Comparison of ENCODE assay signal across 23 cellular contexts in genomic region chr13:112668924-112669323, GRCh38. TPM values are rescaled to one million over a fixed set of nuclear protein-coding genes. Genes with fewer than 3 reads are reported as not detected.
DNase-seq lines count a peak whose midpoint lies in the region; ATAC-seq and TF ChIP-seq lines count a peak whose summit lies in the region.
"Had no signal": no experiment of that assay in that cellular context is flagged by ENCODE, and none has a peak within 500 bp of the region (broad histone marks: within the 10 kb centered on the region; RNA-seq: fewer than 3 reads in every experiment).

No MANE protein-coding gene starts in this region.

- no peaks in the 10 kb centered on the region for H3K9me3 ChIP-seq in stomach
- H3K9me3 ChIP-seq: A549, BE2C, SK-N-SH had no signal

- H2AFZ ChIP-seq in GM23338, result 0 out of 2 replicates have a peak overlapping the region, but pooled peaks have one; percentile 12
- H2AFZ ChIP-seq: GM23248 had no signal

- H3K79me2 ChIP-seq in GM23338 (replicated peaks; ENCODE audit: insufficient read depth), result no peaks in the 10 kb centered on the region

- no peaks in the 10 kb centered on the region; the same call in 1 of the 2 replicates for H3F3A ChIP-seq in GM23338 (replicated peaks; ENCODE audit: low read depth)

- 86 to 90% (median 87%) methylated on average over 13 of the region's 13 CpGs for WGBS in stomach, 5 donors

- ATAC-seq in GM23338, result peak; percentile 65
- no peak for ATAC-seq in stimulated activated memory B cell treated with anti-CD40 and anti-IgM and Interleukin-4, amounts not matched to agents 10 μg/mL and 1 μg/mL and 100 μg/mL, for 72 hours
- ATAC-seq in HG03280 (IDR thresholded peaks at IDR 0.05; ENCODE audit: unreplicated experiment), result no peak
- ATAC-seq: A549, HCT116, Panc1 had no signal

- DNase-seq in GM23338 (ENCODE audit: low spot score), result no peak
- peak; percentile 34 for DNase-seq in ecto neural progenitor cell (ENCODE audit: low spot score)
- peak; percentile 57 for DNase-seq in mesenteric fat pad (ENCODE audit: low spot score)
- DNase-seq in stomach, result peak; percentile 21
- no peak for DNase-seq in SW 1271 (lab: John Stamatoyannopoulos, UW)
- DNase-seq: BE2C, DMS79 treated with DMSO at 0.1 percent for 48 hours, GM23248, IMR-90, NCI-H1105, NCI-H146, NCI-H2029 treated with DMSO at 0.1 percent for 48 hours, NCI-H345, NCI-H524, NCI-H82, SIG-M5, SK-N-SH had no signal

- TF ChIP-seq POLR2A in stomach (IDR thresholded peaks at IDR 0.05), result no peak

- H3K9me3 Mint-ChIP-seq in GM23338, result no peaks in the 10 kb centered on the region
- no peaks in the 10 kb centered on the region for H3K9me3 Mint-ChIP-seq in stimulated activated memory B cell treated with anti-CD40 and anti-IgM and Interleukin-4, amounts not matched to agents 10 μg/mL and 1 μg/mL and 100 μg/mL, for 72 hours

- H3K27me3 ChIP-seq in GM23338 (ENCODE audit: insufficient read depth) (no peaks in the 10 kb centered on the region), stomach (peaks cover 0 to 21% (median 0%) of the 10 kb centered on the region in 3 donors)
- H3K27me3 ChIP-seq: BE2C had no signal

- no peak overlapping the region for H3K27ac Mint-ChIP-seq in GM23338
- H3K27ac Mint-ChIP-seq in stimulated activated memory B cell treated with anti-CD40 and anti-IgM and Interleukin-4, amounts not matched to agents 10 μg/mL and 1 μg/mL and 100 μg/mL, for 72 hours, result no peak overlapping the region

- peaks cover 16% of the 10 kb centered on the region for H3K4me1 Mint-ChIP-seq in GM23338
- H3K4me1 Mint-ChIP-seq in stimulated activated memory B cell treated with anti-CD40 and anti-IgM and Interleukin-4, amounts not matched to agents 10 μg/mL and 1 μg/mL and 100 μg/mL, for 72 hours, result no peaks in the 10 kb centered on the region

- TF ChIP-seq CTCF in GM23338 (conservative IDR thresholded peaks at IDR 0.05; ENCODE audit: low read depth in 2 of 2) (no peak), stomach (IDR thresholded peaks at IDR 0.05) (no peak)

- no peaks in the 10 kb centered on the region for H3K9me2 ChIP-seq in GM23338 (ENCODE audit: insufficient read depth)
- H3K9me2 ChIP-seq: SK-N-SH had no signal

- no peak for TF ChIP-seq EP300 in stomach (IDR thresholded peaks at IDR 0.05)

- H3K4me3 Mint-ChIP-seq in GM23338, result no peak overlapping the region
- H3K4me3 Mint-ChIP-seq in stimulated activated memory B cell treated with anti-CD40 and anti-IgM and Interleukin-4, amounts not matched to agents 10 μg/mL and 1 μg/mL and 100 μg/mL, for 72 hours, result no peak overlapping the region

- peaks cover 3% of the 10 kb centered on the region; the same call in 1 of the 2 replicates for H3K4me1 ChIP-seq in GM23338 (ENCODE audit: insufficient read depth)
- no peaks in the 10 kb centered on the region for H3K4me1 ChIP-seq in stomach
- H3K4me1 ChIP-seq: A549, BE2C had no signal

- H3K27ac ChIP-seq in GM23338 (ENCODE audit: low read depth) (no peak overlapping the region), stomach (no peak overlapping the region)
- H3K27ac ChIP-seq: A549, GM23248, KMS-11 had no signal

- H3K4me2 ChIP-seq in GM23338, result no peak overlapping the region
- H3K4me2 ChIP-seq: A549, KMS-11, SK-N-SH had no signal

- H3K36me3 ChIP-seq in GM23338 (ENCODE audit: insufficient read depth), result no peaks in the 10 kb centered on the region
- H3K36me3 ChIP-seq in stomach, result no peaks in the 10 kb centered on the region
- H3K36me3 ChIP-seq: BE2C had no signal

- no peaks in the 10 kb centered on the region for H4K20me1 ChIP-seq in GM23338 (replicated peaks; ENCODE audit: insufficient read depth)

- H3K4me3 ChIP-seq in GM23338 (no peak overlapping the region), stomach (no peak overlapping the region)
- H3K4me3 ChIP-seq: A549, GM23248 had no signal

- H3K27me3 Mint-ChIP-seq in GM23338 (ENCODE audit: insufficient read depth, low read depth, poor library complexity), result peaks cover 5% of the 10 kb centered on the region
- peaks cover 29% of the 10 kb centered on the region for H3K27me3 Mint-ChIP-seq in stimulated activated memory B cell treated with anti-CD40 and anti-IgM and Interleukin-4, amounts not matched to agents 10 μg/mL and 1 μg/mL and 100 μg/mL, for 72 hours

- H3K36me3 Mint-ChIP-seq in GM23338 (ENCODE audit: low read depth), result no peaks in the 10 kb centered on the region
- H3K36me3 Mint-ChIP-seq in stimulated activated memory B cell treated with anti-CD40 and anti-IgM and Interleukin-4, amounts not matched to agents 10 μg/mL and 1 μg/mL and 100 μg/mL, for 72 hours, result no peaks in the 10 kb centered on the region

- intact Hi-C loops in stomach (cut with DNase I; ENCODE audit: low total_unique reads), result no loop called here

TF ChIP-seq in GM23338, 12 proteins besides CTCF, POLR2A, EP300 and RAD21 (continues in another document):
- TF ChIP-seq ZNF331 (CRISPR knock-in tag; IDR thresholded peaks at IDR 0.05; ENCODE audit: low read depth) (no peak), ZNF462 (CRISPR knock-in tag; IDR thresholded peaks at IDR 0.05) (no peak), EZH2phosphoT487 (IDR thresholded peaks at IDR 0.05; ENCODE audit: unreplicated experiment) (no peak), ZNF114 (CRISPR knock-in tag; IDR thresholded peaks at IDR 0.05) (no peak), EZH2 (IDR thresholded peaks at IDR 0.05; ENCODE audit: low read depth, unreplicated experiment) (no peak), ETS1 (IDR thresholded peaks at IDR 0.05) (no peak), STAT1 (IDR thresholded peaks at IDR 0.05; ENCODE audit: unreplicated experiment) (no peak)

RNA-seq across cellular contexts. Expression of gene ATP11A, which starts 20.9 kb away (rescaled TPM):
- 35.1 and 52.6 TPM in 2 replicates for total RNA-seq in GM23338 (2014; rRNA removed; shearing (Covaris generic))
- polyA plus RNA-seq in GM23338 (2016; fragmentation: Nextera tagmentation; extraction: Ambion mirVana) (12.3 and 12.8 TPM in 2 replicates), stomach (1 to 10 TPM; 1.1 to 2.5 (median 1.3) TPM)
- total RNA-seq in mesenteric fat pad (63.5 TPM), stomach (10 to 100 TPM in 4 of 5 donors, 1 to 10 TPM in 1; 9.9 to 70.9 (median 17.8) TPM)

Comparison
In these comparisons a context has a peak if more than half of its experiments do, and no peak if none do; other contexts are left out.
1. DNase-seq: peak in ecto neural progenitor cell (single experiment), mesenteric fat pad (single experiment) and stomach (single experiment); none in GM23338 (single experiment) and SW 1271 (0 of 2).